Comparison of ENCODE assay signal across 5 cellular contexts in the genomic region with DNA sequence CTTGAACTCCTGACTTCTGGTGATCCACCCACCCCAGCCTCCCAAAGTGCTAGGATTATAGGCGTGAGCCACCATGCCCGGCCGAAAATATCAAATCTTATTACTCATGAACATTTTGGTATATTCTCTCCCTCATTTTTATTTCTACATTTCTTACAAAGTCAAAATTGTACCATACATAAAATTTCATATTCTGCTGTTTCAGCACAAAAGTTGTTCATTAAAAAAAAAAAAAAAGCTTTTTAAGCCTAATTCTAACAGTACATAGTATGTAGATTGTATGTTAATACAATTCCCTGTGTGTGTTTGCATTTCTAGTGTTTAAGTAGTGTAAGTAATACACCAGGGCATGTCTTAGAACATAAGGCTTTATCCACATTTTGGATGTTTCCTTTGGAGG.
TF ChIP-seq lines count a peak whose summit lies in the region.

No MANE protein-coding gene starts in this region.

TF ChIP-seq in HepG2, 621 proteins besides CTCF, POLR2A, EP300 and RAD21 (continues in another document):
- TF ChIP-seq MAFK (conservative IDR thresholded peaks at IDR 0.05 in 1 of 2, IDR thresholded peaks at IDR 0.05 in 1 of 2; ENCODE audit: low read length in 2 of 2) (peak; percentile 47 to 79; a peak in 3 of 4 replicates), ZNF225 (CRISPR knock-in tag; IDR thresholded peaks at IDR 0.05) (no peak), PATZ1 (CRISPR knock-in tag; IDR thresholded peaks at IDR 0.05) (no peak), PHF8 (CRISPR knock-in tag; IDR thresholded peaks at IDR 0.05) (no peak), MAFF (IDR thresholded peaks at IDR 0.05; ENCODE audit: low read depth, low read length) (peak; percentile 63; the same call in 1 of the 2 replicates), GFI1 (CRISPR knock-in tag; IDR thresholded peaks at IDR 0.05; ENCODE audit: borderline replicate concordance) (no peak)
- TF ChIP-seq, protein P1, sequence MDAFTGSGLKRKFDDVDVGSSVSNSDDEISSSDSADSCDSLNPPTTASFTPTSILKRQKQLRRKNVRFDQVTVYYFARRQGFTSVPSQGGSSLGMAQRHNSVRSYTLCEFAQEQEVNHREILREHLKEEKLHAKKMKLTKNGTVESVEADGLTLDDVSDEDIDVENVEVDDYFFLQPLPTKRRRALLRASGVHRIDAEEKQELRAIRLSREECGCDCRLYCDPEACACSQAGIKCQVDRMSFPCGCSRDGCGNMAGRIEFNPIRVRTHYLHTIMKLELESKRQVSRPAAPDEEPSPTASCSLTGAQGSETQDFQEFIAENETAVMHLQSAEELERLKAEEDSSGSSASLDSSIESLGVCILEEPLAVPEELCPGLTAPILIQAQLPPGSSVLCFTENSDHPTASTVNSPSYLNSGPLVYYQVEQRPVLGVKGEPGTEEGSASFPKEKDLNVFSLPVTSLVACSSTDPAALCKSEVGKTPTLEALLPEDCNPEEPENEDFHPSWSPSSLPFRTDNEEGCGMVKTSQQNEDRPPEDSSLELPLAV (CRISPR knock-in tag; conservative IDR thresholded peaks at IDR 0.05; ENCODE audit: low read depth), result no peak

TF ChIP-seq in A549, 52 proteins besides CTCF, POLR2A, EP300 and RAD21:
- no peak for TF ChIP-seq RCOR1 (IDR thresholded peaks at IDR 0.05; ENCODE audit: low read depth, low read length)
- no peak for TF ChIP-seq PHF8 (IDR thresholded peaks at IDR 0.05; ENCODE audit: borderline replicate concordance, low read depth)
- TF ChIP-seq MAFK (IDR thresholded peaks at IDR 0.05; ENCODE audit: partially characterized antibody), result peak; percentile 81

TF ChIP-seq in IMR-90, 13 proteins besides CTCF, POLR2A, EP300 and RAD21:
- TF ChIP-seq MAFK (IDR thresholded peaks at IDR 0.05; ENCODE audit: low read depth, low read length) (peak; percentile 65), BHLHE40 (IDR thresholded peaks at IDR 0.05; ENCODE audit: low read depth, low read length) (no peak)

TF ChIP-seq in K562, 482 proteins besides CTCF, POLR2A, EP300 and RAD21:
- TF ChIP-seq NFATC3 (IDR thresholded peaks at IDR 0.05) (no peak), NR2C1 (IDR thresholded peaks at IDR 0.05) (no peak), NR2C1 (tag; IDR thresholded peaks at IDR 0.05) (no peak), ZNF316 (IDR thresholded peaks at IDR 0.05) (peak; percentile 88), MAFF (IDR thresholded peaks at IDR 0.05; ENCODE audit: low read length) (peak; percentile 39; the same call in 1 of the 2 replicates), MAFK (IDR thresholded peaks at IDR 0.05; ENCODE audit: low read length) (peak; percentile 21; the same call in 1 of the 2 replicates), C11orf30 (IDR thresholded peaks at IDR 0.05; ENCODE audit: low read depth) (peak; percentile 66), MAFG (tag; conservative IDR thresholded peaks at IDR 0.05) (peak; percentile 65)
- TF ChIP-seq, protein P2, sequence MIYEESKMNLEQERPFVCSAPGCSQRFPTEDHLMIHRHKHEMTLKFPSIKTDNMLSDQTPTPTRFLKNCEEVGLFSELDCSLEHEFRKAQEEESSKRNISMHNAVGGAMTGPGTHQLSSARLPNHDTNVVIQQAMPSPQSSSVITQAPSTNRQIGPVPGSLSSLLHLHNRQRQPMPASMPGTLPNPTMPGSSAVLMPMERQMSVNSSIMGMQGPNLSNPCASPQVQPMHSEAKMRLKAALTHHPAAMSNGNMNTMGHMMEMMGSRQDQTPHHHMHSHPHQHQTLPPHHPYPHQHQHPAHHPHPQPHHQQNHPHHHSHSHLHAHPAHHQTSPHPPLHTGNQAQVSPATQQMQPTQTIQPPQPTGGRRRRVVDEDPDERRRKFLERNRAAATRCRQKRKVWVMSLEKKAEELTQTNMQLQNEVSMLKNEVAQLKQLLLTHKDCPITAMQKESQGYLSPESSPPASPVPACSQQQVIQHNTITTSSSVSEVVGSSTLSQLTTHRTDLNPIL (CRISPR knock-in tag; IDR thresholded peaks at IDR 0.05), result no peak
- TF ChIP-seq, protein P3, sequence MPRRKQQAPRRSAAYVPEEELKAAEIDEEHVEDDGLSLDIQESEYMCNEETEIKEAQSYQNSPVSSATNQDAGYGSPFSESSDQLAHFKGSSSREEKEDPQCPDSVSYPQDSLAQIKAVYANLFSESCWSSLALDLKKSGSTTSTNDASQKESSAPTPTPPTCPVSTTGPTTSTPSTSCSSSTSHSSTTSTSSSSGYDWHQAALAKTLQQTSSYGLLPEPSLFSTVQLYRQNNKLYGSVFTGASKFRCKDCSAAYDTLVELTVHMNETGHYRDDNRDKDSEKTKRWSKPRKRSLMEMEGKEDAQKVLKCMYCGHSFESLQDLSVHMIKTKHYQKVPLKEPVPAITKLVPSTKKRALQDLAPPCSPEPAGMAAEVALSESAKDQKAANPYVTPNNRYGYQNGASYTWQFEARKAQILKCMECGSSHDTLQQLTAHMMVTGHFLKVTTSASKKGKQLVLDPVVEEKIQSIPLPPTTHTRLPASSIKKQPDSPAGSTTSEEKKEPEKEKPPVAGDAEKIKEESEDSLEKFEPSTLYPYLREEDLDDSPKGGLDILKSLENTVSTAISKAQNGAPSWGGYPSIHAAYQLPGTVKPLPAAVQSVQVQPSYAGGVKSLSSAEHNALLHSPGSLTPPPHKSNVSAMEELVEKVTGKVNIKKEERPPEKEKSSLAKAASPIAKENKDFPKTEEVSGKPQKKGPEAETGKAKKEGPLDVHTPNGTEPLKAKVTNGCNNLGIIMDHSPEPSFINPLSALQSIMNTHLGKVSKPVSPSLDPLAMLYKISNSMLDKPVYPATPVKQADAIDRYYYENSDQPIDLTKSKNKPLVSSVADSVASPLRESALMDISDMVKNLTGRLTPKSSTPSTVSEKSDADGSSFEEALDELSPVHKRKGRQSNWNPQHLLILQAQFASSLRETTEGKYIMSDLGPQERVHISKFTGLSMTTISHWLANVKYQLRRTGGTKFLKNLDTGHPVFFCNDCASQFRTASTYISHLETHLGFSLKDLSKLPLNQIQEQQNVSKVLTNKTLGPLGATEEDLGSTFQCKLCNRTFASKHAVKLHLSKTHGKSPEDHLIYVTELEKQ (CRISPR knock-in tag; IDR thresholded peaks at IDR 0.05), result no peak

TF ChIP-seq in SK-N-SH treated with all-trans-retinoic acid at 6 μM for 48 hours, 23 proteins besides CTCF, POLR2A, EP300 and RAD21:
- TF ChIP-seq SNAI2 (CRISPR knock-in tag; IDR thresholded peaks at IDR 0.05), result no peak
- TF ChIP-seq, protein P4, sequence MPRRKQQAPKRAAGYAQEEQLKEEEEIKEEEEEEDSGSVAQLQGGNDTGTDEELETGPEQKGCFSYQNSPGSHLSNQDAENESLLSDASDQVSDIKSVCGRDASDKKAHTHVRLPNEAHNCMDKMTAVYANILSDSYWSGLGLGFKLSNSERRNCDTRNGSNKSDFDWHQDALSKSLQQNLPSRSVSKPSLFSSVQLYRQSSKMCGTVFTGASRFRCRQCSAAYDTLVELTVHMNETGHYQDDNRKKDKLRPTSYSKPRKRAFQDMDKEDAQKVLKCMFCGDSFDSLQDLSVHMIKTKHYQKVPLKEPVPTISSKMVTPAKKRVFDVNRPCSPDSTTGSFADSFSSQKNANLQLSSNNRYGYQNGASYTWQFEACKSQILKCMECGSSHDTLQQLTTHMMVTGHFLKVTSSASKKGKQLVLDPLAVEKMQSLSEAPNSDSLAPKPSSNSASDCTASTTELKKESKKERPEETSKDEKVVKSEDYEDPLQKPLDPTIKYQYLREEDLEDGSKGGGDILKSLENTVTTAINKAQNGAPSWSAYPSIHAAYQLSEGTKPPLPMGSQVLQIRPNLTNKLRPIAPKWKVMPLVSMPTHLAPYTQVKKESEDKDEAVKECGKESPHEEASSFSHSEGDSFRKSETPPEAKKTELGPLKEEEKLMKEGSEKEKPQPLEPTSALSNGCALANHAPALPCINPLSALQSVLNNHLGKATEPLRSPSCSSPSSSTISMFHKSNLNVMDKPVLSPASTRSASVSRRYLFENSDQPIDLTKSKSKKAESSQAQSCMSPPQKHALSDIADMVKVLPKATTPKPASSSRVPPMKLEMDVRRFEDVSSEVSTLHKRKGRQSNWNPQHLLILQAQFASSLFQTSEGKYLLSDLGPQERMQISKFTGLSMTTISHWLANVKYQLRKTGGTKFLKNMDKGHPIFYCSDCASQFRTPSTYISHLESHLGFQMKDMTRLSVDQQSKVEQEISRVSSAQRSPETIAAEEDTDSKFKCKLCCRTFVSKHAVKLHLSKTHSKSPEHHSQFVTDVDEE (CRISPR knock-in tag; IDR thresholded peaks at IDR 0.05), result no peak
- TF ChIP-seq CSRNP3 (CRISPR knock-in tag; IDR thresholded peaks at IDR 0.05), result no peak
- TF ChIP-seq, protein P2 (CRISPR knock-in tag; IDR thresholded peaks at IDR 0.05; ENCODE audit: low read depth), result no peak
- no peak for TF ChIP-seq PPARA (CRISPR knock-in tag; IDR thresholded peaks at IDR 0.05; ENCODE audit: borderline replicate concordance)
- TF ChIP-seq ESRRG (CRISPR knock-in tag; IDR thresholded peaks at IDR 0.05), result no peak
- TF ChIP-seq OSR1 (CRISPR knock-in tag; IDR thresholded peaks at IDR 0.05), result no peak
- TF ChIP-seq PATZ1 (CRISPR knock-in tag; IDR thresholded peaks at IDR 0.05; ENCODE audit: borderline replicate concordance), result no peak
- no peak for TF ChIP-seq ARNTL (CRISPR knock-in tag; IDR thresholded peaks at IDR 0.05; ENCODE audit: borderline replicate concordance, low read depth)
- no peak for TF ChIP-seq ISL1 (CRISPR knock-in tag; IDR thresholded peaks at IDR 0.05)
- no peak for TF ChIP-seq BACH2 (CRISPR knock-in tag; IDR thresholded peaks at IDR 0.05; ENCODE audit: borderline replicate concordance)
- no peak for TF ChIP-seq CSDC2 (CRISPR knock-in tag; IDR thresholded peaks at IDR 0.05)
- TF ChIP-seq ZNF70 (CRISPR knock-in tag; IDR thresholded peaks at IDR 0.05), result no peak
- TF ChIP-seq ZNF8 (CRISPR knock-in tag; IDR thresholded peaks at IDR 0.05), result no peak
- TF ChIP-seq GLIS3 (CRISPR knock-in tag; IDR thresholded peaks at IDR 0.05), result no peak
- no peak for TF ChIP-seq TOX (CRISPR knock-in tag; IDR thresholded peaks at IDR 0.05; ENCODE audit: borderline replicate concordance)
- no peak for TF ChIP-seq ZFP30 (CRISPR knock-in tag; IDR thresholded peaks at IDR 0.05)
